ENCODE assay signal across 34 cellular contexts in genomic region chr6:141437685-141438084, GRCh38.
DNase-seq lines count a peak whose midpoint lies in the region; ATAC-seq and TF ChIP-seq lines count a peak whose summit lies in the region.
"Had no signal": no experiment of that assay in that cellular context is flagged by ENCODE, and none has a peak within 500 bp of the region (broad histone marks: within the 10 kb centered on the region; RNA-seq: fewer than 3 reads in every experiment).

No MANE protein-coding gene starts in this region.

- peak overlapping the region; percentile 39 for H3K4me2 ChIP-seq in MM.1S (ENCODE audit: low read depth, low read length)
- H3K4me2 ChIP-seq: KMS-11 had no signal

- peaks cover 13% of the 10 kb centered on the region for H3K4me1 ChIP-seq in MM.1S (ENCODE audit: low read length)
- H3K4me1 ChIP-seq: gastrocnemius medialis, right lobe of liver had no signal

- no peaks in the 10 kb centered on the region for H3K4me1 Mint-ChIP-seq in type B pancreatic cell (ENCODE audit: unreplicated experiment)
- H3K4me1 Mint-ChIP-seq: activated naive CD4-positive, alpha-beta T cell treated with anti-CD3 and anti-CD28 coated beads, Interleukin-2, amount 10 ng/mL, durations not matched to agents 7 days and 5 days; stimulated activated memory B cell treated with anti-CD40 and anti-IgM and Interleukin-4, amounts not matched to agents 10 μg/mL and 1 μg/mL and 100 μg/mL, for 72 hours; T-helper 17 cell had no signal

- H3K79me2 ChIP-seq in MM.1S (ENCODE audit: low read length) = no peaks in the 10 kb centered on the region

- no peaks in the 10 kb centered on the region for H3K27me3 Mint-ChIP-seq in type B pancreatic cell
- H3K27me3 Mint-ChIP-seq: activated CD4-positive, alpha-beta memory T cell treated with anti-CD3 and anti-CD28 coated beads for 36 hours; activated naive CD4-positive, alpha-beta T cell treated with anti-CD3 and anti-CD28 coated beads, Interleukin-2, amount 10 ng/mL, durations not matched to agents 7 days and 5 days; progenitor cell of endocrine pancreas; stimulated activated memory B cell treated with anti-CD40 and anti-IgM and Interleukin-4, amounts not matched to agents 10 μg/mL and 1 μg/mL and 100 μg/mL, for 72 hours; T-helper 17 cell had no signal

- DNase-seq in MM.1S (peak; percentile 20), HuH-7.5 (ENCODE audit: low spot score) (no peak), type B pancreatic cell (ENCODE audit: extremely low spot score, unreplicated experiment) (no peak), GM10266 (ENCODE audit: extremely low spot score) (no peak)
- DNase-seq: activated CD4-positive, alpha-beta memory T cell treated with anti-CD3 and anti-CD28 coated beads for 36 hours; activated CD4-positive, CD25-positive, alpha-beta regulatory T cell treated with anti-CD3 and anti-CD28 coated beads, Interleukin-2, amount 50 U/mL, for 72 hours; activated CD8-positive, alpha-beta memory T cell treated with anti-CD3 and anti-CD28 coated beads, Interleukin-2, amount 50 U/mL, for 48 hours; activated naive CD4-positive, alpha-beta T cell treated with anti-CD3 and anti-CD28 coated beads, Interleukin-2, amount 10 ng/mL, durations not matched to agents 7 days and 5 days; amniotic stem cell; brain microvascular endothelial cell; C1 segment of cervical spinal cord; COR-L47; dorsolateral prefrontal cortex; gastrocnemius medialis; hippocampal formation; left ventricle myocardium inferior; NCI-H1436 treated with DMSO at 0.1 percent for 48 hours; NCI-H2107; NCI-H446 treated with DMSO at 0.1 percent for 48 hours; NCI-H82; right lobe of liver; stimulated activated CD4-positive, alpha-beta T cell treated with anti-CD3 and anti-CD28 coated beads, Interleukin-12 subunit alpha, Interleukin-12 subunit beta, amount 100 ng/mL, for 4 hours; stimulated activated CD4-positive, alpha-beta T cell treated with anti-CD3 and anti-CD28 coated beads, Interleukin-4, amount 100 ng/mL, for 4 hours; substantia nigra; T-helper 17 cell had no signal

- no peaks in the 10 kb centered on the region for H3K36me3 Mint-ChIP-seq in type B pancreatic cell
- H3K36me3 Mint-ChIP-seq: activated CD4-positive, alpha-beta memory T cell treated with anti-CD3 and anti-CD28 coated beads for 36 hours; activated naive CD4-positive, alpha-beta T cell treated with anti-CD3 and anti-CD28 coated beads, Interleukin-2, amount 10 ng/mL, durations not matched to agents 7 days and 5 days; stimulated activated memory B cell treated with anti-CD40 and anti-IgM and Interleukin-4, amounts not matched to agents 10 μg/mL and 1 μg/mL and 100 μg/mL, for 72 hours had no signal

- H3K4me3 ChIP-seq in MM.1S (ENCODE audit: low read length) = 0 out of 2 replicates have a peak overlapping the region, but pooled peaks have one; percentile 17
- H3K4me3 ChIP-seq: dorsolateral prefrontal cortex, gastrocnemius medialis, left ventricle myocardium inferior, right lobe of liver had no signal

- H3K9me3 ChIP-seq in MM.1S (replicated peaks; ENCODE audit: insufficient read depth, low read length) = no peaks in the 10 kb centered on the region
- H3K9me3 ChIP-seq: gastrocnemius medialis, neutrophil, right lobe of liver had no signal

- H3K27ac ChIP-seq in MM.1S (ENCODE audit: low read length) = no peak overlapping the region
- H3K27ac ChIP-seq: brain microvascular endothelial cell, dorsolateral prefrontal cortex, gastrocnemius medialis, KMS-11, left ventricle myocardium inferior, neutrophil, right lobe of liver had no signal

- no peaks in the 10 kb centered on the region for H3F3A ChIP-seq in MM.1S (ENCODE audit: insufficient read depth, low read length)

- H3K27me3 ChIP-seq in MM.1S (replicated peaks; ENCODE audit: insufficient read depth, low read length) = no peaks in the 10 kb centered on the region
- H3K27me3 ChIP-seq: brain microvascular endothelial cell, dorsolateral prefrontal cortex, gastrocnemius medialis, neutrophil, right lobe of liver had no signal

- H3K9me2 ChIP-seq in MM.1S (replicated peaks; ENCODE audit: insufficient read depth, low read length) = no peaks in the 10 kb centered on the region

- no peaks in the 10 kb centered on the region for H3K36me3 ChIP-seq in MM.1S (replicated peaks; ENCODE audit: insufficient read depth, low read length)
- H3K36me3 ChIP-seq: brain microvascular endothelial cell, gastrocnemius medialis, left ventricle myocardium inferior, neutrophil, right lobe of liver had no signal

- H4K20me1 ChIP-seq in MM.1S (ENCODE audit: insufficient read depth, low read length) = no peaks in the 10 kb centered on the region

- TF ChIP-seq CTCF in MM.1S (IDR thresholded peaks at IDR 0.05; ENCODE audit: low read length) = no peak
- no peak for TF ChIP-seq CTCF in type B pancreatic cell (conservative IDR thresholded peaks at IDR 0.05)
- TF ChIP-seq CTCF in GM10266 (IDR thresholded peaks at IDR 0.05; ENCODE audit: control insufficient read depth, insufficient read depth, low read depth, missing control alignments) = no peak

- no peak overlapping the region for H2AFZ ChIP-seq in MM.1S (ENCODE audit: low read length)

- H3K4me3 Mint-ChIP-seq in type B pancreatic cell = no peak overlapping the region
- H3K4me3 Mint-ChIP-seq: activated CD4-positive, alpha-beta memory T cell treated with anti-CD3 and anti-CD28 coated beads for 36 hours; activated naive CD4-positive, alpha-beta T cell treated with anti-CD3 and anti-CD28 coated beads, Interleukin-2, amount 10 ng/mL, durations not matched to agents 7 days and 5 days; stimulated activated memory B cell treated with anti-CD40 and anti-IgM and Interleukin-4, amounts not matched to agents 10 μg/mL and 1 μg/mL and 100 μg/mL, for 72 hours; T-helper 17 cell had no signal

- no peaks in the 10 kb centered on the region for H3K9me3 Mint-ChIP-seq in type B pancreatic cell
- H3K9me3 Mint-ChIP-seq: activated CD4-positive, alpha-beta memory T cell treated with anti-CD3 and anti-CD28 coated beads for 36 hours; activated naive CD4-positive, alpha-beta T cell treated with anti-CD3 and anti-CD28 coated beads, Interleukin-2, amount 10 ng/mL, durations not matched to agents 7 days and 5 days; stimulated activated memory B cell treated with anti-CD40 and anti-IgM and Interleukin-4, amounts not matched to agents 10 μg/mL and 1 μg/mL and 100 μg/mL, for 72 hours had no signal

- H3K27ac Mint-ChIP-seq in type B pancreatic cell = no peak overlapping the region
- H3K27ac Mint-ChIP-seq: activated CD4-positive, alpha-beta memory T cell treated with anti-CD3 and anti-CD28 coated beads for 36 hours; activated naive CD4-positive, alpha-beta T cell treated with anti-CD3 and anti-CD28 coated beads, Interleukin-2, amount 10 ng/mL, durations not matched to agents 7 days and 5 days; progenitor cell of endocrine pancreas; stimulated activated memory B cell treated with anti-CD40 and anti-IgM and Interleukin-4, amounts not matched to agents 10 μg/mL and 1 μg/mL and 100 μg/mL, for 72 hours; T-helper 17 cell had no signal

- ATAC-seq in GM19395 (IDR thresholded peaks at IDR 0.05; ENCODE audit: unreplicated experiment) (peak; percentile 52), GM21723 (IDR thresholded peaks at IDR 0.05; ENCODE audit: unreplicated experiment) (peak; percentile 82), HG03066 (IDR thresholded peaks at IDR 0.05; ENCODE audit: low read depth, unreplicated experiment) (peak; percentile 61), GM18858 (IDR thresholded peaks at IDR 0.05; ENCODE audit: unreplicated experiment) (no peak)
- ATAC-seq: gastrocnemius medialis; right lobe of liver; SK-N-SH treated with all-trans-retinoic acid at 6 μM for 48 hours; stimulated activated memory B cell treated with anti-CD40 and anti-IgM and Interleukin-4, amounts not matched to agents 10 μg/mL and 1 μg/mL and 100 μg/mL, for 72 hours; T-helper 17 cell had no signal

- no peak overlapping the region for H3K9ac ChIP-seq in MM.1S (ENCODE audit: low read length)
- H3K9ac ChIP-seq: KMS-11 had no signal
